Comparison of ENCODE assay signal across 8 cellular contexts in the genomic region with DNA sequence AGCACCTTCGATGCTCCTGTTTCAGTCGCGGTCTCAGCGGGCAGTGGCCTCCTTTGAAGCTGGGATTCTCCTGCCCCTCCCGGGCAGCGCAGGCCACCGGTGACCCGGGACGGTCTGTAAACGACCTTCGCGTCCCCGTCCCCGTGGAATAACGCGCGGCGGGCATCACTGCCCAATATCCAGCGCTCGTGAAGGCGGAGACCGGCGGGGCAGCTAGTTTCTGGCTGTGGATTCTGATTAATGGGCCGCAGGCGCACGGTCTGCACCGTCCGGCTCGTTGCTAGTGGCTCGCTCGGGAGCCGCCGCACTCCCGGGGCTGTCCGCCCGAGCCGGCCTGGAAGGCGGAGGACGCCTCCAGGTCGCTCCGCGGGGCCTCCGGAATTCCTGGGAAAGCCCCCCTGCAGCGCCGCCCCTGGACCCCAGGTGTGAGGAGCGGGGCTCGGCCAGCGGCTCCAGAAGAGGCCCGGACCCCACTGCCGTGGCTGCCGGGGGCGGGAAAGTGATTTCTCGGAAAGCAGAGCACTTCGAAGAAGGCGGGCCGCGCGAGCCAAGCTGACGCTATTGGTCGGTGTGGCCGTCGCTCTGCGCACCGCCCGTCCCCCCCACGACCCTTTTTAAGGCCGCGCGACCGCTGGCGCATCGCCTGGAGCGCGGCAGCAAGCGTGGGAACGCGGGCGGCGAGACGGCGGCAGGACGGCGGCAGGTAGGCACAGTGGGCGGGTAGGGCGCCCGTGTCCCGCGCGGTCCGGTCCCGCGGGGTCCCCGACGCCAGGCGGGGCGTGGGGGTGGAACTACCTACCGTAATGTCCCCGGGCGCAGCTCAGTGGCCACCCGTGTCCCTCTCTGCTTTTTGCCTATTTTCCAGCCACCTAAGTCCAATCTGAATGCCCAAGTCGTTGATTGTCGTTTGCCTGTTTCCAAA. TPM values are rescaled to one million over a fixed set of nuclear protein-coding genes. Genes with fewer than 3 reads are reported as not detected.
A peak's percentile ranks its signal among the peaks of the same experiment; 100 is the strongest.
DNase-seq lines count a peak whose midpoint lies in the region; ATAC-seq and TF ChIP-seq lines count a peak whose summit lies in the region.

A gene with protein sequence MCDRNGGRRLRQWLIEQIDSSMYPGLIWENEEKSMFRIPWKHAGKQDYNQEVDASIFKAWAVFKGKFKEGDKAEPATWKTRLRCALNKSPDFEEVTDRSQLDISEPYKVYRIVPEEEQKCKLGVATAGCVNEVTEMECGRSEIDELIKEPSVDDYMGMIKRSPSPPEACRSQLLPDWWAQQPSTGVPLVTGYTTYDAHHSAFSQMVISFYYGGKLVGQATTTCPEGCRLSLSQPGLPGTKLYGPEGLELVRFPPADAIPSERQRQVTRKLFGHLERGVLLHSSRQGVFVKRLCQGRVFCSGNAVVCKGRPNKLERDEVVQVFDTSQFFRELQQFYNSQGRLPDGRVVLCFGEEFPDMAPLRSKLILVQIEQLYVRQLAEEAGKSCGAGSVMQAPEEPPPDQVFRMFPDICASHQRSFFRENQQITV (plus strand): TSS at position 642 of the 922 bp plus-strand sequence. CDS start 3,854 bp downstream, outside the sequence.

- H4K5ac ChIP-seq in H9 (ENCODE audit: insufficient read length, low read depth, low read length), result no peak within 1 kb of the TSS

- no peak within 1 kb of the TSS for H2BK15ac ChIP-seq in H9 (ENCODE audit: low read depth, low read length)

- H2AK5ac ChIP-seq in H9 (ENCODE audit: insufficient read length, low read length), result no peak within 1 kb of the TSS

- no peaks in the 10 kb centered on the region for H3K9me3 Mint-ChIP-seq in H9
- H3K9me3 Mint-ChIP-seq in activated naive CD8-positive, alpha-beta T cell treated with anti-CD3 and anti-CD28 coated beads, Interleukin-2, amount 50 U/mL, for 24 hours, result no peaks in the 10 kb centered on the region

- H2BK12ac ChIP-seq in H9 (ENCODE audit: insufficient read length, low read depth, low read length), result no peak within 1 kb of the TSS

- H3K27ac Mint-ChIP-seq in H9, result no peak within 1 kb of the TSS
- H3K27ac Mint-ChIP-seq in activated naive CD8-positive, alpha-beta T cell treated with anti-CD3 and anti-CD28 coated beads, Interleukin-2, amount 50 U/mL, for 24 hours, result peak within 1 kb of the TSS; percentile 91

- H2BK120ac ChIP-seq in H9 (ENCODE audit: low read depth, low read length, poor library complexity, severe bottlenecking), result no peak within 1 kb of the TSS

- no peak within 1 kb of the TSS for H3K23ac ChIP-seq in H9 (ENCODE audit: insufficient read length, low read depth, low read length)

- H3K36me3 ChIP-seq in ES-I3 (ENCODE audit: insufficient read depth, low read length), result no peaks in the 10 kb centered on the region

- H3K27ac ChIP-seq in H9 (ENCODE audit: insufficient read length, low read depth, low read length) (no peak within 1 kb of the TSS), skin epidermis (peak within 1 kb of the TSS in 19 of 21 experiments; percentile 8 to 84 (median 43))

- no peak within 1 kb of the TSS for H4K8ac ChIP-seq in H9 (replicated peaks; ENCODE audit: insufficient read length, low read depth, low read length)

- no peak for TF ChIP-seq CTCF in H9 (conservative IDR thresholded peaks at IDR 0.05)

- H3T11ph ChIP-seq in H9 (ENCODE audit: low read length), result no peak within 1 kb of the TSS

- no peak within 1 kb of the TSS for H3K56ac ChIP-seq in H9 (ENCODE audit: insufficient read length, low read depth, low read length)

- no peak within 1 kb of the TSS; the same call in 1 of the 2 replicates for H3K14ac ChIP-seq in H9 (ENCODE audit: insufficient read depth, low read length)

- H3K4me3 ChIP-seq in iPS-11a (ENCODE audit: low read depth, low read length), result peak within 1 kb of the TSS; percentile 45
- H3K4me3 ChIP-seq in skin epidermis, result peak within 1 kb of the TSS; percentile 28 to 51 (median 41)

- no peak within 1 kb of the TSS for H2BK20ac ChIP-seq in H9 (ENCODE audit: low read depth, low read length, poor library complexity, severe bottlenecking)

- H3K4me3 Mint-ChIP-seq in H9, result peak within 1 kb of the TSS; percentile 57 to 78
- peak within 1 kb of the TSS; percentile 94 for H3K4me3 Mint-ChIP-seq in activated naive CD8-positive, alpha-beta T cell treated with anti-CD3 and anti-CD28 coated beads, Interleukin-2, amount 50 U/mL, for 24 hours

- H3K27me3 Mint-ChIP-seq in H9 (ENCODE audit: low read depth), result peaks cover 96% of the 10 kb centered on the region
- H3K27me3 Mint-ChIP-seq in activated naive CD8-positive, alpha-beta T cell treated with anti-CD3 and anti-CD28 coated beads, Interleukin-2, amount 50 U/mL, for 24 hours, result peaks cover 2% of the 10 kb centered on the region

- peak; percentile 79 for ATAC-seq in activated naive CD8-positive, alpha-beta T cell treated with anti-CD3 and anti-CD28 coated beads, Interleukin-2, amount 50 U/mL, for 24 hours
- no peak for ATAC-seq in GM18517 (IDR thresholded peaks at IDR 0.05; ENCODE audit: unreplicated experiment)

- no peaks in the 10 kb centered on the region for H3K79me1 ChIP-seq in H9 (ENCODE audit: insufficient read depth, low read depth, low read length, poor library complexity, severe bottlenecking)

- no peak within 1 kb of the TSS for H2BK5ac ChIP-seq in H9 (ENCODE audit: insufficient read length, low read length)

- peak within 1 kb of the TSS; percentile 80 for H3K4me2 ChIP-seq in H9 (ENCODE audit: insufficient read depth, insufficient read length, low read length)

- H4K91ac ChIP-seq in H9 (ENCODE audit: insufficient read length, low read depth, low read length), result no peak within 1 kb of the TSS

- H3K4me1 ChIP-seq in ES-I3 (ENCODE audit: insufficient read depth, low read length) (no peaks in the 10 kb centered on the region), H9 (ENCODE audit: insufficient read depth, low read length) (no peaks in the 10 kb centered on the region)

- H3K4me1 Mint-ChIP-seq in H9, result peaks cover 15 to 18% of the 10 kb centered on the region in 2 experiments
- H3K4me1 Mint-ChIP-seq in activated naive CD8-positive, alpha-beta T cell treated with anti-CD3 and anti-CD28 coated beads, Interleukin-2, amount 50 U/mL, for 24 hours, result peaks cover 65% of the 10 kb centered on the region

- H3K27me3 ChIP-seq in H9 (ENCODE audit: insufficient read depth, low read length), result peaks cover 21% of the 10 kb centered on the region; the same call in 1 of the 2 replicates

- no peaks in the 10 kb centered on the region for H4K20me1 ChIP-seq in H9 (ENCODE audit: control insufficient read depth, insufficient read depth, insufficient read length)

- WGBS in H9 (ENCODE audit: extremely low coverage, insufficient read length, low lambda C conversion rate), result no CpG with 5 or more reads among the region's 102 CpGs

- no peaks in the 10 kb centered on the region for H3K79me2 ChIP-seq in H9 (ENCODE audit: insufficient read depth, low read length)

- DNase-seq in H9, result peak; percentile 72
- peak; percentile 93 for DNase-seq in activated naive CD8-positive, alpha-beta T cell treated with anti-CD3 and anti-CD28 coated beads, Interleukin-2, amount 50 U/mL, for 24 hours
- DNase-seq in amniotic stem cell (lab: John Stamatoyannopoulos, UW), result no peak

- peak; percentile 99 for TF ChIP-seq POLR2A in Raji (IDR thresholded peaks at IDR 0.05; ENCODE audit: insufficient read depth, low read depth, low read length)

- H3K9me3 ChIP-seq in ES-I3 (ENCODE audit: control insufficient read depth, insufficient read depth, low read length) (no peaks in the 10 kb centered on the region), H9 (ENCODE audit: control insufficient read depth, low read depth, low read length) (no peaks in the 10 kb centered on the region)

- H2AFZ ChIP-seq in H9 (ENCODE audit: low read length), result no peak within 1 kb of the TSS

- no peak within 1 kb of the TSS for H3K4ac ChIP-seq in H9 (ENCODE audit: low read depth, low read length)

- no peak within 1 kb of the TSS for H3K18ac ChIP-seq in H9 (ENCODE audit: insufficient read length, low read depth, low read length)

- H3K9ac ChIP-seq in ES-I3 (ENCODE audit: low read depth, low read length) (peak within 1 kb of the TSS; percentile 74), H9 (ENCODE audit: extremely low read depth, insufficient read length, low read length) (no peak within 1 kb of the TSS)

- no peaks in the 10 kb centered on the region; a peak in 1 of 7 replicates for H3K36me3 Mint-ChIP-seq in H9 (ENCODE audit: insufficient read depth in 1 of 3, low read depth in 3 of 3)
- H3K36me3 Mint-ChIP-seq in activated naive CD8-positive, alpha-beta T cell treated with anti-CD3 and anti-CD28 coated beads, Interleukin-2, amount 50 U/mL, for 24 hours (ENCODE audit: low read depth), result peaks cover 46% of the 10 kb centered on the region

- peaks cover 8% of the 10 kb centered on the region for H3K23me2 ChIP-seq in H9 (ENCODE audit: insufficient read length, low read depth, low read length, poor library complexity, severe bottlenecking)

RNA-seq across cellular contexts. Expression of the gene that starts here (rescaled TPM):
- total RNA-seq in H9 (2021), result 0.28 TPM in 1 of 2 replicates, not detected in the other

Comparison
In these comparisons a context has a peak if more than half of its experiments do, and no peak if none do; other contexts are left out.
1. Peak in DNase-seq and H3K4me2 ChIP-seq in H9; RNA of the gene not detected or under 1 TPM.